ENCODE assay signal across 26 cellular contexts in the genomic region with DNA sequence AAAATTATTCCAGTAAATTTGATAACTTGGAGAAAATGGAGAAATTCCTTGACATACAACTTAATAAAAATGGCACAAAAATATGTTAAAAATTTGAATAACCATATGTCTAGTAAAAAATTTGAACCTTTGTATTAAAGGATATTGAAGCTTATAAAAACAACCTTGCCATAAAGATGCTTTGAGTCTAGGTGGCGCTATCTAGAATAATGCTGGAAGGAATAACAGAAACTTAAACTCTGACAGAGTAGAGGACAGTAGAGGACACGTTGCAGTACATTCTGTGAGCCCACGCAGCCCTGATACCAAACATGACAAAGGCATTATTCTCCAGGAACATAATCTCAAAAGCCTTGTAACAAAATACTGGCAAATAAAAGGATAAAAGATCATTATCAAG. TPM values are rescaled to one million over a fixed set of nuclear protein-coding genes. Genes with fewer than 3 reads are reported as not detected.
DNase-seq lines count a peak whose midpoint lies in the region; ATAC-seq and TF ChIP-seq lines count a peak whose summit lies in the region.
"Had no signal": no experiment of that assay in that cellular context is flagged by ENCODE, and none has a peak within 500 bp of the region (broad histone marks: within the 10 kb centered on the region; RNA-seq: fewer than 3 reads in every experiment).

No MANE protein-coding gene starts in this region.

- H3K27ac ChIP-seq in DOHH2 (ENCODE audit: low read depth, low read length) (no peak overlapping the region), RWPE1 (no peak overlapping the region), foreskin keratinocyte (no peak overlapping the region)
- no peak overlapping the region for H3K27ac ChIP-seq in CD4-positive, alpha-beta T cell (ENCODE audit: low read depth, low read length)
- H3K27ac ChIP-seq: right atrium auricular region, spleen, tibial artery had no signal

- H3K36me3 ChIP-seq in DOHH2 (ENCODE audit: control insufficient read depth, low read length) = no peaks in the 10 kb centered on the region
- H3K36me3 ChIP-seq: right atrium auricular region, spleen, tibial artery had no signal

- H3K27me3 ChIP-seq in DOHH2 (ENCODE audit: control insufficient read depth, low read length) = no peaks in the 10 kb centered on the region
- no peaks in the 10 kb centered on the region for H3K27me3 ChIP-seq in foreskin keratinocyte
- peaks cover 11% of the 10 kb centered on the region for H3K27me3 ChIP-seq in CD4-positive, alpha-beta T cell (ENCODE audit: control insufficient read depth, insufficient read depth, low read length)
- H3K27me3 ChIP-seq: right atrium auricular region, tibial artery had no signal

- CTCF ChIA-PET in RWPE1 (lab: Yijun Ruan, JAX) = interaction anchor here (0.6 kb wide), 1 partner anchor 926 kb away, joined by 4 read pairs; no protein-coding TSS in a partner anchor
- CTCF ChIA-PET in CD4-positive, alpha-beta T cell (lab: Charles Lee) = no interaction called here

- H3K4me1 Mint-ChIP-seq in HFFc6 (ENCODE audit: low read depth) = no peaks in the 10 kb centered on the region
- no peaks in the 10 kb centered on the region for H3K4me1 Mint-ChIP-seq in CD4-positive, alpha-beta T cell (ENCODE audit: low read depth)
- H3K4me1 Mint-ChIP-seq in activated naive CD8-positive, alpha-beta T cell treated with anti-CD3 and anti-CD28 coated beads for 36 hours = no peaks in the 10 kb centered on the region
- H3K4me1 Mint-ChIP-seq: activated B cell treated with CpG ODN at 0.5 μM for 24 hours; CD8-positive, alpha-beta memory T cell had no signal

- H3K4me3 Mint-ChIP-seq in HFFc6 = no peak overlapping the region
- H3K4me3 Mint-ChIP-seq in CD4-positive, alpha-beta T cell = no peak overlapping the region
- no peak overlapping the region for H3K4me3 Mint-ChIP-seq in activated naive CD8-positive, alpha-beta T cell treated with anti-CD3 and anti-CD28 coated beads for 36 hours
- H3K4me3 Mint-ChIP-seq: activated B cell treated with CpG ODN at 0.5 μM for 24 hours; CD8-positive, alpha-beta memory T cell; T-helper 2 cell treated with Interferon-gamma antibody and Interleukin-4, amounts not matched to agents 5 μg/mL and 100 μg/mL, for 36 hours had no signal

- H3K27me3 Mint-ChIP-seq in HFFc6 (ENCODE audit: insufficient read depth) = no peaks in the 10 kb centered on the region
- peaks cover 35% of the 10 kb centered on the region for H3K27me3 Mint-ChIP-seq in CD4-positive, alpha-beta T cell
- H3K27me3 Mint-ChIP-seq in activated naive CD8-positive, alpha-beta T cell treated with anti-CD3 and anti-CD28 coated beads for 36 hours = peaks cover 25% of the 10 kb centered on the region

- peak; percentile 29 for TF ChIP-seq CTCF in DOHH2 (IDR thresholded peaks at IDR 0.05; ENCODE audit: low read depth, low read length, poor library complexity, severe bottlenecking)
- peak; percentile 31 for TF ChIP-seq CTCF in HFFc6 (IDR thresholded peaks at IDR 0.05)
- 0 out of 2 replicates have a peak, but pooled peaks have one; percentile 6 for TF ChIP-seq CTCF in RWPE1 (conservative IDR thresholded peaks at IDR 0.05; ENCODE audit: low read depth)
- TF ChIP-seq CTCF in foreskin keratinocyte (conservative IDR thresholded peaks at IDR 0.05) = peak; percentile 22
- TF ChIP-seq CTCF in CD4-positive, alpha-beta T cell (IDR thresholded peaks at IDR 0.05) = no peak

- H3K9me3 Mint-ChIP-seq in HFFc6 = peaks cover 39% of the 10 kb centered on the region
- H3K9me3 Mint-ChIP-seq in CD4-positive, alpha-beta T cell = peaks cover 12% of the 10 kb centered on the region
- H3K9me3 Mint-ChIP-seq in activated naive CD8-positive, alpha-beta T cell treated with anti-CD3 and anti-CD28 coated beads for 36 hours = peaks cover 23% of the 10 kb centered on the region

- no peaks in the 10 kb centered on the region; the same call in 1 of the 2 replicates for H3K9me2 ChIP-seq in DOHH2 (replicated peaks; ENCODE audit: control insufficient read depth, low read length)

- intact Hi-C loops in CD4-positive, alpha-beta T cell (cut with DNase I, micrococcal nuclease) = no loop called here
- intact Hi-C loops in left ventricle myocardium superior (cut with micrococcal nuclease) = no loop called here

- no peaks in the 10 kb centered on the region for H4K20me1 ChIP-seq in DOHH2 (ENCODE audit: control insufficient read depth, insufficient read depth, low read depth, low read length)

- DNase-seq in HFFc6 (no peak), RWPE1 (ENCODE audit: low spot score) (no peak), foreskin keratinocyte (no peak), left ventricle myocardium superior (no peak), CD1c-positive myeloid dendritic cell (ENCODE audit: extremely low spot score) (no peak)
- DNase-seq in CD4-positive, alpha-beta T cell = no peak
- DNase-seq in activated naive CD8-positive, alpha-beta T cell treated with anti-CD3 and anti-CD28 coated beads for 36 hours = no peak
- DNase-seq: activated B cell treated with CpG ODN at 0.5 μM for 24 hours; activated CD4-positive, alpha-beta T cell treated with anti-CD3 and anti-CD28 coated beads, Interleukin-2, amount 50 U/mL, for 48 hours; activated gamma-delta T cell treated with Interleukin-2 at 50 U/mL for 16 hours; CD8-positive, alpha-beta memory T cell; cortex of kidney; DMS53; glutamatergic neuron; GOT3; NCI-H187; NCI-H226; spleen; stimulated activated CD4-positive, alpha-beta T cell treated with anti-CD3 and anti-CD28 coated beads, Interleukin-4, amount 100 ng/mL, for 1 hour; stimulated activated naive CD4-positive, alpha-beta T cell; tibial artery had no signal

- no peaks in the 10 kb centered on the region for H3K79me2 ChIP-seq in DOHH2 (ENCODE audit: control insufficient read depth, low read length)

- POLR2A ChIA-PET in RWPE1 (lab: Yijun Ruan, JAX; ENCODE audit: low non-redundant PET) = no interaction called here
- POLR2A ChIA-PET in CD4-positive, alpha-beta T cell (lab: Charles Lee) = no interaction called here

- H3K27ac Mint-ChIP-seq in HFFc6 = no peak overlapping the region
- H3K27ac Mint-ChIP-seq in CD4-positive, alpha-beta T cell = no peak overlapping the region
- H3K27ac Mint-ChIP-seq in activated naive CD8-positive, alpha-beta T cell treated with anti-CD3 and anti-CD28 coated beads for 36 hours = no peak overlapping the region
- H3K27ac Mint-ChIP-seq: activated B cell treated with CpG ODN at 0.5 μM for 24 hours; CD8-positive, alpha-beta memory T cell; T-helper 2 cell treated with Interferon-gamma antibody and Interleukin-4, amounts not matched to agents 5 μg/mL and 100 μg/mL, for 36 hours had no signal

- no peaks in the 10 kb centered on the region; the same call in 1 of the 2 replicates for H3K36me3 Mint-ChIP-seq in HFFc6 (ENCODE audit: low read depth)
- H3K36me3 Mint-ChIP-seq in CD4-positive, alpha-beta T cell (ENCODE audit: low read depth) = no peaks in the 10 kb centered on the region
- peaks cover 7% of the 10 kb centered on the region for H3K36me3 Mint-ChIP-seq in activated naive CD8-positive, alpha-beta T cell treated with anti-CD3 and anti-CD28 coated beads for 36 hours

- no peaks in the 10 kb centered on the region for H3F3A ChIP-seq in DOHH2 (ENCODE audit: control insufficient read depth, insufficient read depth)

- peaks cover 16% of the 10 kb centered on the region; the same call in 1 of the 2 replicates for H3K9me3 ChIP-seq in DOHH2 (ENCODE audit: control insufficient read depth, insufficient read depth, low read length)
- H3K9me3 ChIP-seq in CD4-positive, alpha-beta T cell (ENCODE audit: control insufficient read depth, low read length) = peaks cover 22% of the 10 kb centered on the region

- H3K4me1 ChIP-seq in DOHH2 (ENCODE audit: control insufficient read depth, low read length) (no peaks in the 10 kb centered on the region), foreskin keratinocyte (no peaks in the 10 kb centered on the region)
- H3K4me1 ChIP-seq: right atrium auricular region, spleen had no signal

- no peak overlapping the region for H3K4me2 ChIP-seq in DOHH2 (ENCODE audit: low read length)

- no peak overlapping the region for H3K4me3 ChIP-seq in DOHH2 (ENCODE audit: low read length)
- H3K4me3 ChIP-seq: right atrium auricular region, spleen, tibial artery had no signal

- ATAC-seq in foreskin keratinocyte (no peak), left ventricle myocardium superior (no peak)
- no peak for ATAC-seq in CD4-positive, alpha-beta T cell (ENCODE audit: poor library complexity)
- ATAC-seq: Panc1 had no signal

RNA-seq across cellular contexts. Expression of gene ALKAL2, which starts 44.7 kb away (rescaled TPM):
- total RNA-seq in HFFc6 (2021; fragmentation: NEBNext Ultra II Directional; extraction: Animal tissue kit (Norgen Biotek cat#: 25700)) = not detected
- total RNA-seq in foreskin keratinocyte = not detected in 2 replicates
- polyA plus RNA-seq in foreskin keratinocyte = not detected in 2 replicates
- total RNA-seq in CD4-positive, alpha-beta T cell = not detected
- not detected for total RNA-seq in activated naive CD8-positive, alpha-beta T cell treated with anti-CD3 and anti-CD28 coated beads for 36 hours
- total RNA-seq in left ventricle myocardium superior = 1.3 TPM
- total RNA-seq: activated B cell treated with CpG ODN at 0.5 μM for 24 hours; bronchial epithelial cell; CD8-positive, alpha-beta memory T cell had no signal
- polyA plus RNA-seq: CD8-positive, alpha-beta memory T cell had no signal
